8 cellular contexts compared by ENCODE assay signal in the genomic region with DNA sequence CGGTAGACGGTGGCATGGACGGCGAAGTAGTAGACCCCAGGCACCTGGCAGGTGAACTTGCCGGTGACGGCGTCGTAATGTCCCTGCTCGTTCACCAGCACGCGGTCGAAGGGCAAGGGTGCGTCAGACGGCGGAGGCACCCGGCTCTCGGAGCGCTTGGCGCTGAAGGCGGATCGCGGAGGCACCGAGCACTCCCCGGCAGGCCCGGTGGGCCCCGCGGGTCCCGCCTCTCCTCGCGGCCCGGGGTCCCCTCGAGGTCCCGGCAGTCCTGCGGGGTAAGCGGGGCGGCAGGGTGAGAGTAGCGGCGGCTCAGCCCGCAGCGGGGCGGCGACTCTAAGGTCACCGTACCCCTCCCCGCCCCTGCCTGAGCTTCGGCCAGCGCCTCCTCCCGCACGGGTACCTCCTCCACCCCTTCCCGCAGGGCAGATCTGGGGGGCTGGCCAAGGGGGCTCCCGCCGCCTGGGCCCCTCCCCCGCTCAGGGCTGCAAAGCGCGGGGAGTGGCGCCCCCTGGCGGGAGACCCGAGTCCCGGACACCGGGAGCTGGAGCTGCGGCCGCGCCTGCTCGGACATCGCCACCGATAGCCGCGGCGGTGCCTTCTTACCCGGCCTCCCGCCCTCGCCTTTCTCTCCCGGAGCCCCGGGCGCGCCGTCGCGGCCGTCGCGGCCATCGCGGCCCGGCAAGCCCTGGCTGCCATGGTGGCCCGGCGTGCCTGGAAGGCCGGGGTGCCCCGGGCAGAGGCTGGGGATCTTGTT. TPM values are rescaled to one million over a fixed set of nuclear protein-coding genes. Genes with fewer than 3 reads are reported as not detected.
A peak's percentile ranks its signal among the peaks of the same experiment; 100 is the strongest.
DNase-seq lines count a peak whose midpoint lies in the region; ATAC-seq and TF ChIP-seq lines count a peak whose summit lies in the region.

No MANE protein-coding gene starts in this region.

- H3K9me3 ChIP-seq in SK-N-SH (no peaks in the 10 kb centered on the region), liver (ENCODE audit: control insufficient read depth in 4 of 4, low read length in 3 of 4) (no peaks in the 10 kb centered on the region)

- TF ChIP-seq CTCF in SK-N-SH (IDR thresholded peaks at IDR 0.05) (peak; percentile 75), liver (IDR thresholded peaks at IDR 0.05; ENCODE audit: low read depth, low read length, missing input control) (peak; percentile 61)

- H3K9me3 Mint-ChIP-seq in stimulated activated naive CD8-positive, alpha-beta T cell treated with anti-CD3 and anti-CD28 coated beads, Interleukin-15, amount 100 ng/mL, for 72 hours: no peaks in the 10 kb centered on the region

- peak; percentile 60 for DNase-seq in activated CD4-positive, alpha-beta T cell treated with anti-CD3 and anti-CD28 coated beads for 48 hours
- DNase-seq in activated CD4-positive, alpha-beta T cell treated with anti-CD3 and anti-CD28 coated beads, Interleukin-2, amount 50 U/mL, for 1 hour: no peak
- peak; percentile 95 for DNase-seq in SK-N-SH
- DNase-seq in dermis microvascular lymphatic vessel endothelial cell (ENCODE audit: low read depth in 2 of 2): peak; percentile 33 to 75
- DNase-seq in stimulated activated naive CD8-positive, alpha-beta T cell treated with anti-CD3 and anti-CD28 coated beads, Interleukin-15, amount 100 ng/mL, for 72 hours: no peak
- no peak for DNase-seq in MV-4-11 (lab: John Stamatoyannopoulos, UW)

- H3K27me3 ChIP-seq in SK-N-SH (ENCODE audit: insufficient read depth) (no peaks in the 10 kb centered on the region), liver (ENCODE audit: control insufficient read depth in 4 of 4, insufficient read depth in 4 of 4, low read length in 3 of 4) (peaks cover 0 to 2% (median 0%) of the 10 kb centered on the region in 4 donors)

- peaks cover 61% of the 10 kb centered on the region for H3K4me1 Mint-ChIP-seq in stimulated activated naive CD8-positive, alpha-beta T cell treated with anti-CD3 and anti-CD28 coated beads, Interleukin-15, amount 100 ng/mL, for 72 hours

- peaks cover 6% of the 10 kb centered on the region for H3F3A ChIP-seq in SK-N-SH (replicated peaks; ENCODE audit: insufficient read depth)

- H4K20me1 ChIP-seq in SK-N-SH (ENCODE audit: insufficient read depth): no peaks in the 10 kb centered on the region

- peak overlapping the region; percentile 20 to 66 for H3K4me3 Mint-ChIP-seq in stimulated activated naive CD8-positive, alpha-beta T cell treated with anti-CD3 and anti-CD28 coated beads, Interleukin-15, amount 100 ng/mL, for 72 hours

- no peak overlapping the region for H3K27ac Mint-ChIP-seq in stimulated activated naive CD8-positive, alpha-beta T cell treated with anti-CD3 and anti-CD28 coated beads, Interleukin-15, amount 100 ng/mL, for 72 hours

- peak overlapping the region; percentile 37 to 49; a peak in 3 of 4 replicates for H3K4me3 ChIP-seq in SK-N-SH (ENCODE audit: low read depth in 2 of 2, low read length in 1 of 2)
- peak overlapping the region in 1 of 3 donors; percentile 46 for H3K4me3 ChIP-seq in liver (ENCODE audit: low read depth in 1 of 3, low read length in 3 of 3)

- peak overlapping the region; percentile 63; the same call in 1 of the 2 replicates for H3K4me2 ChIP-seq in SK-N-SH

- POLR2A ChIA-PET in SK-N-SH (lab: Yijun Ruan, JAX): interaction anchor here (1.8 to 2.5 kb wide), 2 partner anchors 34 to 135 kb away, joined by 5 to 7 read pairs; no protein-coding TSS in a partner anchor

- ATAC-seq in stimulated activated naive CD8-positive, alpha-beta T cell treated with anti-CD3 and anti-CD28 coated beads, Interleukin-15, amount 100 ng/mL, for 72 hours: peak; percentile 22
- no peak for ATAC-seq in HG02642 (IDR thresholded peaks at IDR 0.05; ENCODE audit: poor library complexity, unreplicated experiment)

- no peak overlapping the region; a peak in 1 of 4 replicates for H3K27ac ChIP-seq in SK-N-SH (ENCODE audit: low read depth in 2 of 2, low read length in 1 of 2)
- H3K27ac ChIP-seq in liver (ENCODE audit: low read depth in 1 of 2, low read length in 2 of 2): peak overlapping the region; percentile 60 to 78

- H3K79me2 ChIP-seq in SK-N-SH (ENCODE audit: insufficient read depth): peaks cover 28% of the 10 kb centered on the region

- peak; percentile 44; the same call in 1 of the 2 replicates for TF ChIP-seq RAD21 in SK-N-SH (IDR thresholded peaks at IDR 0.05; ENCODE audit: low read length)
- peak; percentile 22 to 62 for TF ChIP-seq RAD21 in liver (IDR thresholded peaks at IDR 0.05)

- H3K4me1 ChIP-seq in SK-N-SH (ENCODE audit: control insufficient read depth in 1 of 2, insufficient read depth in 2 of 2, low read depth in 1 of 2, low read length in 1 of 2) (peaks cover 16 to 41% of the 10 kb centered on the region in 2 experiments; a peak in 3 of 4 replicates), liver (ENCODE audit: control insufficient read depth in 4 of 4, insufficient read depth in 4 of 4, low read length in 3 of 4) (peaks cover 13 to 41% (median 24%) of the 10 kb centered on the region in 4 donors)

- CTCF ChIA-PET in SK-N-SH (lab: Yijun Ruan, JAX): interaction anchor here (0.5 to 8.6 kb wide), 47 partner anchors 8 to 1195 kb away, joined by 3 to 191 read pairs (median 4); a partner anchor contains a TSS

- H3K27me3 Mint-ChIP-seq in stimulated activated naive CD8-positive, alpha-beta T cell treated with anti-CD3 and anti-CD28 coated beads, Interleukin-15, amount 100 ng/mL, for 72 hours: peaks cover 59% of the 10 kb centered on the region

- H3K9ac ChIP-seq in SK-N-SH: no peak overlapping the region
- no peak overlapping the region for H3K9ac ChIP-seq in liver (ENCODE audit: low read depth in 1 of 2, low read length in 2 of 2)

- no peaks in the 10 kb centered on the region for H3K9me2 ChIP-seq in SK-N-SH

- WGBS in SK-N-SH (ENCODE audit: low lambda C conversion rate): 82% methylated on average over 16 of the region's 88 CpGs
- WGBS in liver: 4% methylated on average over 88 of the region's 88 CpGs

- no peak for TF ChIP-seq EP300 in SK-N-SH (IDR thresholded peaks at IDR 0.05; ENCODE audit: borderline replicate concordance in 1 of 2, low read depth in 1 of 2, low read length in 1 of 2)

- H3K36me3 ChIP-seq in SK-N-SH (replicated peaks in 1 of 2; ENCODE audit: control insufficient read depth in 1 of 2, insufficient read depth in 2 of 2, low read length in 1 of 2): peaks cover 0 to 12% of the 10 kb centered on the region in 2 experiments
- no peaks in the 10 kb centered on the region for H3K36me3 ChIP-seq in liver (ENCODE audit: control insufficient read depth in 4 of 4, insufficient read depth in 3 of 4, low read depth in 1 of 4, low read length in 3 of 4)

- H2AFZ ChIP-seq in SK-N-SH (ENCODE audit: low read depth): 0 out of 2 replicates have a peak overlapping the region, but pooled peaks have one; percentile 63

TF ChIP-seq in SK-N-SH, 30 proteins besides CTCF, POLR2A, EP300 and RAD21:
- TF ChIP-seq RXRA (IDR thresholded peaks at IDR 0.05; ENCODE audit: borderline replicate concordance, low read depth) (no peak), SMC3 (IDR thresholded peaks at IDR 0.05; ENCODE audit: low read depth, low read length) (no peak; the same call in none of the 2 replicates), CHD2 (IDR thresholded peaks at IDR 0.05; ENCODE audit: low read length, partially characterized antibody) (peak; percentile 68)
TF ChIP-seq in SK-N-SH: peak in this region for 1.

TF ChIP-seq in liver, 16 proteins besides CTCF, POLR2A, EP300 and RAD21 (continues in another document):
- TF ChIP-seq TAF1 (conservative IDR thresholded peaks at IDR 0.05) (no peak), NR2F2 (IDR thresholded peaks at IDR 0.05) (no peak), GABPA (IDR thresholded peaks at IDR 0.05 in 1 of 2, conservative IDR thresholded peaks at IDR 0.05 in 1 of 2) (no peak), HNF4G (IDR thresholded peaks at IDR 0.05) (no peak), HNF4A (conservative IDR thresholded peaks at IDR 0.05) (no peak)
- TF ChIP-seq, protein P1, sequence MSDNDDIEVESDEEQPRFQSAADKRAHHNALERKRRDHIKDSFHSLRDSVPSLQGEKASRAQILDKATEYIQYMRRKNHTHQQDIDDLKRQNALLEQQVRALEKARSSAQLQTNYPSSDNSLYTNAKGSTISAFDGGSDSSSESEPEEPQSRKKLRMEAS (IDR thresholded peaks at IDR 0.05): no peak

RNA-seq across cellular contexts. Expression of a gene that starts 0.9 kb away (rescaled TPM):
- polyA plus RNA-seq in SK-N-SH (2012; rRNA removed) (0.71 and 0.76 TPM in 2 replicates), liver (1 to 10 TPM; 1.9 to 6.4 TPM)
- polyA plus RNA-seq in SK-N-SH (2012; cell fraction: cytosol; rRNA removed): 0.53 and 0.84 TPM in 2 replicates
- 1.2 and 1.4 TPM in 2 replicates for polyA plus RNA-seq in SK-N-SH (2012; cell fraction: nucleus; rRNA removed)
- total RNA-seq in dermis microvascular lymphatic vessel endothelial cell (47.6 and 121 TPM in 2 replicates), liver (1 to 10 TPM; 2.2 to 4.4 TPM)

RNA-seq across cellular contexts. Expression of a gene that starts 5.4 kb away (rescaled TPM):
- polyA plus RNA-seq in SK-N-SH (2012; rRNA removed): 26.6 and 31.9 TPM in 2 replicates
- polyA plus RNA-seq in SK-N-SH (2012; cell fraction: cytosol; rRNA removed): 14.5 and 21.8 TPM in 2 replicates
- polyA plus RNA-seq in SK-N-SH (2012; cell fraction: nucleus; rRNA removed): 10.4 and 12.2 TPM in 2 replicates
- 2.6 and 4.6 TPM in 2 replicates for total RNA-seq in dermis microvascular lymphatic vessel endothelial cell
- 1 to 10 TPM; 6.3 to 9.2 TPM for total RNA-seq in liver
- polyA plus RNA-seq in liver: 10 to 100 TPM; 13.0 to 19.1 TPM

RNA-seq across cellular contexts. Expression of a gene that starts 6.7 kb away (rescaled TPM):
- not detected in 2 replicates for polyA plus RNA-seq in SK-N-SH (2012; rRNA removed)
- polyA plus RNA-seq in SK-N-SH (2012; cell fraction: cytosol; rRNA removed): not detected in 2 replicates
- polyA plus RNA-seq in SK-N-SH (2012; cell fraction: nucleus; rRNA removed): not detected in 2 replicates
- total RNA-seq in dermis microvascular lymphatic vessel endothelial cell: not detected in 2 replicates
- total RNA-seq in liver: not detected
- polyA plus RNA-seq in liver: not detected

RNA-seq across cellular contexts. Expression of a gene that starts 22.8 kb away (rescaled TPM):
- polyA plus RNA-seq in SK-N-SH (2012; rRNA removed) (22.8 and 28.4 TPM in 2 replicates), liver (10 to 100 TPM in 1 of 2 donors, 1 to 10 TPM in 1; 2.2 to 10.3 TPM)
- polyA plus RNA-seq in SK-N-SH (2012; cell fraction: cytosol; rRNA removed): 10.9 and 18.9 TPM in 2 replicates
- 16.4 and 31.7 TPM in 2 replicates for polyA plus RNA-seq in SK-N-SH (2012; cell fraction: nucleus; rRNA removed)
- total RNA-seq in dermis microvascular lymphatic vessel endothelial cell (133 and 200 TPM in 2 replicates), liver (10 to 100 TPM in 1 of 2 donors, 1 to 10 TPM in 1; 8.4 to 49.6 TPM)

RNA-seq across cellular contexts. Expression of a gene that starts 41.7 kb away (rescaled TPM):
- 0.81 and 0.97 TPM in 2 replicates for polyA plus RNA-seq in SK-N-SH (2012; rRNA removed)
- polyA plus RNA-seq in SK-N-SH (2012; cell fraction: cytosol; rRNA removed): 0.46 and 0.60 TPM in 2 replicates
- 1.6 TPM in 2 replicates for polyA plus RNA-seq in SK-N-SH (2012; cell fraction: nucleus; rRNA removed)
- 0.13 and 0.25 TPM in 2 replicates for total RNA-seq in dermis microvascular lymphatic vessel endothelial cell
- 1 to 10 TPM in 1 of 2 donors, under 1 TPM in 1; 0.65 to 4.4 TPM for total RNA-seq in liver
- 1 to 10 TPM; 2.0 to 2.2 TPM for polyA plus RNA-seq in liver

Comparison
In these comparisons a context has a peak if more than half of its experiments do, and no peak if none do; other contexts are left out.
1. DNase-seq: peak in activated CD4-positive, alpha-beta T cell treated with anti-CD3 and anti-CD28 coated beads for 48 hours (single experiment), SK-N-SH (single experiment) and dermis microvascular lymphatic vessel endothelial cell (2 of 2); none in activated CD4-positive, alpha-beta T cell treated with anti-CD3 and anti-CD28 coated beads, Interleukin-2, amount 50 U/mL, for 1 hour (single experiment), stimulated activated naive CD8-positive, alpha-beta T cell treated with anti-CD3 and anti-CD28 coated beads, Interleukin-15, amount 100 ng/mL, for 72 hours (0 of 2) and MV-4-11 (single experiment).
2. H3K27ac ChIP-seq: peak in liver (2 of 2); none in SK-N-SH (0 of 2).